Comparison of ENCODE assay signal across 29 cellular contexts in genomic region chr17:75334723-75335122, GRCh38. TPM values are rescaled to one million over a fixed set of nuclear protein-coding genes. Genes with fewer than 3 reads are reported as not detected.
DNase-seq lines count a peak whose midpoint lies in the region; ATAC-seq and TF ChIP-seq lines count a peak whose summit lies in the region.
"Had no signal": no experiment of that assay in that cellular context is flagged by ENCODE, and none has a peak within 500 bp of the region (broad histone marks: within the 10 kb centered on the region; RNA-seq: fewer than 3 reads in every experiment).

No MANE protein-coding gene starts in this region.

- H3K4me1 ChIP-seq in Loucy (ENCODE audit: insufficient read depth, low read length, poor library complexity, severe bottlenecking) (peaks cover 52% of the 10 kb centered on the region), sigmoid colon (peaks cover 0 to 9% (median 3%) of the 10 kb centered on the region in 4 donors)

- no peak overlapping the region for H3K4me3 ChIP-seq in Loucy (ENCODE audit: low read length, poor library complexity, severe bottlenecking)
- no peak overlapping the region for H3K4me3 ChIP-seq in sigmoid colon
- H3K4me3 ChIP-seq: left ventricle myocardium inferior, Peyer's patch, spleen, stomach, thyroid gland, vagina had no signal

- no peak for TF ChIP-seq EP300 in sigmoid colon (IDR thresholded peaks at IDR 0.05)

- 96% methylated on average over 3 of the region's 3 CpGs for WGBS in sigmoid colon, 2 donors

- no peak for DNase-seq in activated T-cell treated with anti-CD3 and anti-CD28 coated beads, Interleukin-2, amount 50 U/mL, for 72 hours
- DNase-seq in activated T-cell treated with anti-CD3 and anti-CD28 coated beads for 4 hours (no peak), sigmoid colon (peak; percentile 4), RWPE1 (ENCODE audit: low spot score) (no peak), epidermal melanocyte (ENCODE audit: insufficient read length, low spot score) (no peak), RKO (ENCODE audit: low spot score) (no peak)
- no peak for DNase-seq in central memory CD8-positive, alpha-beta T cell (ENCODE audit: low spot score in 2 of 2)
- DNase-seq: activated CD4-positive, alpha-beta T cell treated with anti-CD3 and anti-CD28 coated beads, Interleukin-2, amount 50 U/mL, for 4 hours; AML-193; central memory CD4-positive, alpha-beta T cell; COR-L47; DMS53; head of caudate nucleus; left ventricle myocardium inferior; NCI-H1048; NCI-H446; NCI-H774; Peyer's patch; right cardiac atrium; spleen; stimulated activated CD4-positive, alpha-beta T cell treated with anti-CD3 and anti-CD28 coated beads, Interleukin-2, amount 100 ng/mL, for 24 hours; stomach; thyroid gland; WERI-Rb-1 had no signal

- H3K27me3 ChIP-seq in Loucy (ENCODE audit: insufficient read depth, low read length, poor library complexity, severe bottlenecking) = no peaks in the 10 kb centered on the region
- no peaks in the 10 kb centered on the region for H3K27me3 ChIP-seq in sigmoid colon
- H3K27me3 ChIP-seq: Peyer's patch, spleen, stomach, thyroid gland, vagina had no signal

- TF ChIP-seq CTCF in Loucy (conservative IDR thresholded peaks at IDR 0.05; ENCODE audit: low read length) = no peak
- TF ChIP-seq CTCF in sigmoid colon (IDR thresholded peaks at IDR 0.05) = no peak
- no peak for TF ChIP-seq CTCF in RWPE1 (conservative IDR thresholded peaks at IDR 0.05; ENCODE audit: low read depth)

- peaks cover 75% of the 10 kb centered on the region for H3K79me2 ChIP-seq in Loucy (ENCODE audit: insufficient read depth, low read length)

- CTCF ChIA-PET in RWPE1 (lab: Yijun Ruan, JAX) = interaction anchor here (0.7 kb wide), 1 partner anchor 564 kb away, joined by 3 read pairs; no protein-coding TSS in a partner anchor

- peaks cover 21% of the 10 kb centered on the region for H3F3A ChIP-seq in Loucy (ENCODE audit: low read depth)

- ATAC-seq in activated T-cell treated with anti-CD3 and anti-CD28 coated beads, Interleukin-2, amount 50 U/mL, for 72 hours (replicated peaks in 1 of 2) = no peak
- ATAC-seq in central memory CD8-positive, alpha-beta T cell (replicated peaks; ENCODE audit: extremely low read depth, poor library complexity, severe bottlenecking) = no peak
- ATAC-seq: esophagus mucosa, right cardiac atrium had no signal

- POLR2A ChIA-PET in RWPE1 (lab: Yijun Ruan, JAX; ENCODE audit: low non-redundant PET) = no interaction called here

- no peak overlapping the region for H3K4me3 Mint-ChIP-seq in activated T-cell treated with anti-CD3 and anti-CD28 coated beads, Interleukin-2, amount 50 U/mL, for 72 hours
- no peak overlapping the region for H3K4me3 Mint-ChIP-seq in central memory CD8-positive, alpha-beta T cell

- no peaks in the 10 kb centered on the region for H3K27me3 Mint-ChIP-seq in activated T-cell treated with anti-CD3 and anti-CD28 coated beads, Interleukin-2, amount 50 U/mL, for 72 hours (ENCODE audit: low read depth)
- H3K27me3 Mint-ChIP-seq in central memory CD8-positive, alpha-beta T cell = no peaks in the 10 kb centered on the region
- H3K27me3 Mint-ChIP-seq: IgD-negative memory B cell had no signal

- intact Hi-C loops in sigmoid colon (cut with DNase I) = loop anchor here (5.0 kb wide), 1 partner anchor 38 kb away; no protein-coding TSS in a partner anchor

- peaks cover 82% of the 10 kb centered on the region for H3K4me1 Mint-ChIP-seq in activated T-cell treated with anti-CD3 and anti-CD28 coated beads, Interleukin-2, amount 50 U/mL, for 72 hours (ENCODE audit: low read depth)
- H3K4me1 Mint-ChIP-seq in central memory CD8-positive, alpha-beta T cell = peaks cover 36% of the 10 kb centered on the region

- no peaks in the 10 kb centered on the region for H3K9me3 Mint-ChIP-seq in activated T-cell treated with anti-CD3 and anti-CD28 coated beads, Interleukin-2, amount 50 U/mL, for 72 hours
- H3K9me3 Mint-ChIP-seq in central memory CD8-positive, alpha-beta T cell = no peaks in the 10 kb centered on the region
- H3K9me3 Mint-ChIP-seq: activated T-helper 2 cell treated with anti-CD3 and anti-CD28 coated beads, Interferon-gamma antibody, Interleukin-2, Interleukin-4, amounts not matched to agents 10 μg/mL and 5 μg/mL and 100 μg/mL, durations not matched to agents 14 hours and 24 hours and 36 hours; IgD-negative memory B cell had no signal

- peak overlapping the region; percentile 8 for H3K27ac Mint-ChIP-seq in activated T-cell treated with anti-CD3 and anti-CD28 coated beads, Interleukin-2, amount 50 U/mL, for 72 hours
- H3K27ac Mint-ChIP-seq in central memory CD8-positive, alpha-beta T cell (ENCODE audit: low read depth) = peak overlapping the region; percentile 22
- H3K27ac Mint-ChIP-seq: activated T-helper 2 cell treated with anti-CD3 and anti-CD28 coated beads, Interferon-gamma antibody, Interleukin-2, Interleukin-4, amounts not matched to agents 10 μg/mL and 5 μg/mL and 100 μg/mL, durations not matched to agents 14 hours and 24 hours and 36 hours had no signal

- no peak for TF ChIP-seq POLR2A in sigmoid colon (IDR thresholded peaks at IDR 0.05)

- peaks cover 0 to 9% of the 10 kb centered on the region in 2 donors for H3K36me3 Mint-ChIP-seq in activated T-cell treated with anti-CD3 and anti-CD28 coated beads, Interleukin-2, amount 50 U/mL, for 72 hours (ENCODE audit: insufficient read depth in 2 of 2)
- H3K36me3 Mint-ChIP-seq in central memory CD8-positive, alpha-beta T cell (ENCODE audit: insufficient read depth) = peaks cover 18% of the 10 kb centered on the region

- no peaks in the 10 kb centered on the region for H4K20me1 ChIP-seq in Loucy (ENCODE audit: insufficient read depth, low read length, poor library complexity, severe bottlenecking)

- H2AFZ ChIP-seq in Loucy (ENCODE audit: low read length) = no peak overlapping the region

- H3K27ac ChIP-seq in sigmoid colon (no peak overlapping the region), RWPE1 (no peak overlapping the region)
- H3K27ac ChIP-seq: left ventricle myocardium inferior, Peyer's patch, stomach, thyroid gland, vagina, WERI-Rb-1 had no signal

- peaks cover 21% of the 10 kb centered on the region; the same call in 1 of the 2 replicates for H3K36me3 ChIP-seq in Loucy (ENCODE audit: insufficient read depth, low read length)
- peaks cover 0 to 14% (median 5%) of the 10 kb centered on the region in 4 donors for H3K36me3 ChIP-seq in sigmoid colon
- H3K36me3 ChIP-seq: thyroid gland had no signal

- no peaks in the 10 kb centered on the region for H3K9me3 ChIP-seq in Loucy (ENCODE audit: insufficient read depth, low read depth, low read length)
- H3K9me3 ChIP-seq in sigmoid colon = no peaks in the 10 kb centered on the region
- H3K9me3 ChIP-seq: left ventricle myocardium inferior, Peyer's patch, spleen, stomach, thyroid gland, vagina had no signal

- peak overlapping the region; percentile 59 for H3K4me2 ChIP-seq in Loucy (ENCODE audit: low read depth, low read length, poor library complexity, severe bottlenecking)

- H3K9me2 ChIP-seq in Loucy (replicated peaks; ENCODE audit: low read depth, low read length) = no peaks in the 10 kb centered on the region

- peak overlapping the region; percentile 58 for H3K9ac ChIP-seq in Loucy (ENCODE audit: low read depth, low read length, poor library complexity, severe bottlenecking)

RNA-seq across cellular contexts. Expression of gene SLC25A19, which starts 45.5 kb away (rescaled TPM):
- 10 to 100 TPM; 39.9 to 59.3 TPM for total RNA-seq in activated T-cell treated with anti-CD3 and anti-CD28 coated beads, Interleukin-2, amount 50 U/mL, for 72 hours
- 10 to 100 TPM in 3 of 4 donors, 1 to 10 TPM in 1; 8.7 to 19.6 (median 14.7) TPM for total RNA-seq in sigmoid colon
- polyA plus RNA-seq in sigmoid colon = 10 to 100 TPM in 2 of 3 donors, 1 to 10 TPM in 1; 5.4 to 20.1 (median 12.0) TPM
